ENCODE assay signal across 8 cellular contexts in genomic region chr22:38681784-38682335, GRCh38. TPM values are rescaled to one million over a fixed set of nuclear protein-coding genes. Genes with fewer than 3 reads are reported as not detected.
DNase-seq lines count a peak whose midpoint lies in the region; ATAC-seq and TF ChIP-seq lines count a peak whose summit lies in the region.

Gene TOMM22, plus strand, starts transcription at chr22:38681957. Its CDS starts 22 bp downstream, at chr22:38681979.

- ATAC-seq in HG02610 (IDR thresholded peaks at IDR 0.05; ENCODE audit: unreplicated experiment) = peak; percentile 93

- peak within 1 kb of the TSS; percentile 94 for H3K27ac Mint-ChIP-seq in type B pancreatic cell

- H3K27me3 Mint-ChIP-seq in type B pancreatic cell = no peaks in the 10 kb centered on the region

- H3K9me3 ChIP-seq in cardiac muscle cell (ENCODE audit: low read depth) = no peaks in the 10 kb centered on the region

- no peaks in the 10 kb centered on the region for H3K9me3 Mint-ChIP-seq in type B pancreatic cell

- H3K27ac ChIP-seq in cardiac muscle cell = peak within 1 kb of the TSS; percentile 56

- peak within 1 kb of the TSS; percentile 99 for H3K4me3 Mint-ChIP-seq in type B pancreatic cell

- TF ChIP-seq CTCF in GM12864 (IDR thresholded peaks at IDR 0.05; ENCODE audit: low read depth, low read length, missing control alignments) (peak; percentile 67), cardiac muscle cell (IDR thresholded peaks at IDR 0.05; ENCODE audit: low read depth, low read length) (peak; percentile 68), type B pancreatic cell (conservative IDR thresholded peaks at IDR 0.05) (peak; percentile 55)

- H3K4me1 Mint-ChIP-seq in type B pancreatic cell (ENCODE audit: unreplicated experiment) = peaks cover 9% of the 10 kb centered on the region

- H3K4me3 ChIP-seq in GM12864 (ENCODE audit: low read depth, low read length) (peak within 1 kb of the TSS; percentile 97), cardiac muscle cell (peak within 1 kb of the TSS; percentile 76)

- DNase-seq in GM12864 (ENCODE audit: low read depth) (peak; percentile 61), NCI-H1105 (lab: John Stamatoyannopoulos, UW) (peak; percentile 79), SW 1271 (lab: John Stamatoyannopoulos, UW) (peak; percentile 49 to 78), cardiac muscle cell (ENCODE audit: low read depth in 1 of 2, low spot score in 1 of 2) (peak; percentile 90 to 93), pons (ENCODE audit: low spot score) (peak; percentile 79), type B pancreatic cell (ENCODE audit: extremely low spot score, unreplicated experiment) (peak; percentile 89)
- DNase-seq in activated naive CD8-positive, alpha-beta T cell treated with anti-CD3 and anti-CD28 coated beads, Interleukin-2, amount 50 U/mL, for 16 hours (ENCODE audit: low read depth, low spot score) = peak; percentile 72

- peaks cover 4% of the 10 kb centered on the region for H3K4me1 ChIP-seq in cardiac muscle cell (ENCODE audit: low read depth)

- H3K36me3 ChIP-seq in cardiac muscle cell = peaks cover 7% of the 10 kb centered on the region

- no peaks in the 10 kb centered on the region for H3K27me3 ChIP-seq in cardiac muscle cell

- peaks cover 26% of the 10 kb centered on the region for H3K36me3 Mint-ChIP-seq in type B pancreatic cell

RNA-seq across cellular contexts. Expression of gene TOMM22, which starts in this region (rescaled TPM):
- 46.2 and 52.6 TPM in 2 replicates for total RNA-seq in cardiac muscle cell
- 123 and 151 TPM in 2 replicates for polyA plus RNA-seq in cardiac muscle cell
- total RNA-seq in type B pancreatic cell (ENCODE audit: low replicate concordance) = 80.8 and 91.6 TPM in 2 replicates

Comparison
In these comparisons a context has a peak if more than half of its experiments do, and no peak if none do; other contexts are left out.
1. Peak in every context shown above with its lines: DNase-seq, ATAC-seq, H3K4me3 ChIP-seq and H3K27ac ChIP-seq.